17 cellular contexts compared by ENCODE assay signal in genomic region chrX:80550722-80551121, GRCh38.
DNase-seq lines count a peak whose midpoint lies in the region; ATAC-seq and TF ChIP-seq lines count a peak whose summit lies in the region.
"Had no signal": no experiment of that assay in that cellular context is flagged by ENCODE, and none has a peak within 500 bp of the region (broad histone marks: within the 10 kb centered on the region; RNA-seq: fewer than 3 reads in every experiment).

No MANE protein-coding gene starts in this region.

- no peak overlapping the region for H3K4me3 ChIP-seq in LNCaP clone FGC (ENCODE audit: low read depth, low read length)
- H3K4me3 ChIP-seq: ascending aorta; BLaER1 treated with 17β-estradiol and CSF1 and Interleukin-3, amounts not matched to agents 10 nM and 100 nM; dorsolateral prefrontal cortex; sigmoid colon; suprapubic skin had no signal

- peak; percentile 27 for DNase-seq in DMS53 treated with DMSO at 0.1 percent for 48 hours (lab: John Stamatoyannopoulos, UW; ENCODE audit: unreplicated experiment)
- DNase-seq in LNCaP clone FGC (ENCODE audit: low read depth): peak; percentile 4
- DNase-seq in GM19240 (ENCODE audit: insufficient read length, low spot score): no peak
- no peak for DNase-seq in anterior cingulate cortex (lab: John Stamatoyannopoulos, UW)
- no peak for DNase-seq in stimulated activated CD4-positive, alpha-beta T cell treated with anti-CD3 and anti-CD28 coated beads, Interleukin-1b, Interleukin-23, amount 100 ng/mL, for 48 hours
- DNase-seq: activated CD4-positive, alpha-beta T cell treated with anti-CD3 and anti-CD28 coated beads for 48 hours; dorsolateral prefrontal cortex; foreskin fibroblast; GF-D8; naive thymus-derived CD8-positive, alpha-beta T cell; sigmoid colon had no signal

- ATAC-seq in GM18868 (IDR thresholded peaks at IDR 0.05; ENCODE audit: unreplicated experiment) (peak; percentile 83), SK-N-SH treated with all-trans-retinoic acid at 6 μM for 48 hours (peak; percentile 85), HG03095 (IDR thresholded peaks at IDR 0.05; ENCODE audit: unreplicated experiment) (no peak)
- ATAC-seq: naive thymus-derived CD8-positive, alpha-beta T cell had no signal

- peak; percentile 40 for TF ChIP-seq CTCF in LNCaP clone FGC (IDR thresholded peaks at IDR 0.05; ENCODE audit: control insufficient read depth, extremely low read depth, insufficient read depth)

TF ChIP-seq in SK-N-SH treated with all-trans-retinoic acid at 6 μM for 48 hours, 23 proteins besides CTCF, POLR2A, EP300 and RAD21:
- TF ChIP-seq TOX (CRISPR knock-in tag; IDR thresholded peaks at IDR 0.05; ENCODE audit: borderline replicate concordance): no peak
- TF ChIP-seq GLIS3 (CRISPR knock-in tag; IDR thresholded peaks at IDR 0.05): no peak
- no peak for TF ChIP-seq SNAI2 (CRISPR knock-in tag; IDR thresholded peaks at IDR 0.05)
- TF ChIP-seq TCF4 (CRISPR knock-in tag; IDR thresholded peaks at IDR 0.05; ENCODE audit: borderline replicate concordance): no peak
- no peak for TF ChIP-seq ZFP3 (CRISPR knock-in tag; IDR thresholded peaks at IDR 0.05)
- no peak for TF ChIP-seq ZC3H10 (CRISPR knock-in tag; IDR thresholded peaks at IDR 0.05)
- no peak for TF ChIP-seq PPARA (CRISPR knock-in tag; IDR thresholded peaks at IDR 0.05; ENCODE audit: borderline replicate concordance)
- no peak for TF ChIP-seq POU6F1 (CRISPR knock-in tag; IDR thresholded peaks at IDR 0.05; ENCODE audit: borderline replicate concordance, low read depth)
- TF ChIP-seq ZNF8 (CRISPR knock-in tag; IDR thresholded peaks at IDR 0.05): no peak
- no peak for TF ChIP-seq ESRRG (CRISPR knock-in tag; IDR thresholded peaks at IDR 0.05)
- TF ChIP-seq PATZ1 (CRISPR knock-in tag; IDR thresholded peaks at IDR 0.05; ENCODE audit: borderline replicate concordance): no peak
- TF ChIP-seq OSR1 (CRISPR knock-in tag; IDR thresholded peaks at IDR 0.05): no peak

Comparison
In these comparisons a context has a peak if more than half of its experiments do, and no peak if none do; other contexts are left out.
1. DNase-seq: peak in DMS53 treated with DMSO at 0.1 percent for 48 hours (single experiment) and LNCaP clone FGC (single experiment); none in GM19240 (single experiment), anterior cingulate cortex (0 of 58) and stimulated activated CD4-positive, alpha-beta T cell treated with anti-CD3 and anti-CD28 coated beads, Interleukin-1b, Interleukin-23, amount 100 ng/mL, for 48 hours (single experiment).